14 cellular contexts compared by ENCODE assay signal in genomic region chr12:49413010-49413409, GRCh38. TPM values are rescaled to one million over a fixed set of nuclear protein-coding genes. Genes with fewer than 3 reads are reported as not detected.
DNase-seq lines count a peak whose midpoint lies in the region; ATAC-seq, FAIRE-seq and TF ChIP-seq lines count a peak whose summit lies in the region.
"Had no signal": no experiment of that assay in that cellular context is flagged by ENCODE, and none has a peak within 500 bp of the region (broad histone marks: within the 10 kb centered on the region; RNA-seq: fewer than 3 reads in every experiment).

No MANE protein-coding gene starts in this region.

- H3K4ac ChIP-seq in trophoblast cell (ENCODE audit: low read depth, low read length) = no peak overlapping the region

- no peak overlapping the region for H4K12ac ChIP-seq in trophoblast cell (ENCODE audit: low read depth, low read length)

- TF ChIP-seq POLR2A in GM12891 (IDR thresholded peaks at IDR 0.05; ENCODE audit: low read depth, low read length) = no peak

- H4K8ac ChIP-seq in trophoblast cell (ENCODE audit: low read depth, low read length) = no peak overlapping the region

- H2AFZ ChIP-seq in GM23248 (no peak overlapping the region), trophoblast cell (ENCODE audit: insufficient read depth, low read length, poor library complexity) (no peak overlapping the region)

- DNase-seq in GM23248 = peak; percentile 26
- no peak for DNase-seq in RWPE2 (ENCODE audit: low spot score)
- DNase-seq in trophoblast cell = peak; percentile 61 to 74
- no peak for DNase-seq in pons (ENCODE audit: low spot score)
- no peak for DNase-seq in GM12891 (ENCODE audit: insufficient read length, low spot score)
- no peak for DNase-seq in activated naive CD4-positive, alpha-beta T cell treated with anti-CD3 and anti-CD28 coated beads, Interleukin-2, amount 50 U/mL, for 16 hours
- DNase-seq: CD8-positive, alpha-beta T cell; DND-41; H7; NCI-H1105 treated with DMSO at 0.1 percent for 48 hours; NCI-H187; SJCRH30 had no signal

- H3K79me2 ChIP-seq in GM23248 (ENCODE audit: insufficient read depth) (peaks cover 24% of the 10 kb centered on the region; the same call in 1 of the 2 replicates), trophoblast cell (ENCODE audit: control insufficient read depth, insufficient read depth, low read length, poor library complexity) (no peaks in the 10 kb centered on the region)

- no peaks in the 10 kb centered on the region for H3K9me3 ChIP-seq in GM23248 (ENCODE audit: low read depth)
- H3K9me3 ChIP-seq in RWPE2 (ENCODE audit: severe bottlenecking) = no peaks in the 10 kb centered on the region
- no peaks in the 10 kb centered on the region for H3K9me3 ChIP-seq in trophoblast cell (ENCODE audit: insufficient read depth, low read depth, low read length)
- H3K9me3 ChIP-seq: SJCRH30 had no signal

- no peak overlapping the region for H3K23ac ChIP-seq in trophoblast cell (ENCODE audit: low read length)

- H2BK120ac ChIP-seq in trophoblast cell (ENCODE audit: insufficient read depth, low read length, poor library complexity) = no peak overlapping the region

- no peak overlapping the region for H2BK12ac ChIP-seq in trophoblast cell (ENCODE audit: low read length)

- peak; percentile 57; the same call in 2 of the 3 replicates for ATAC-seq in RWPE2 (ENCODE audit: low read depth)
- ATAC-seq in esophagus mucosa = peak; percentile 17
- ATAC-seq: CD8-positive, alpha-beta T cell had no signal

- no peak overlapping the region for H2BK5ac ChIP-seq in trophoblast cell (ENCODE audit: low read depth, low read length, poor library complexity)

- in situ Hi-C loops in GM23248 (cut with MboI) = no loop called here

- H3K27ac ChIP-seq in GM23248 (no peak overlapping the region), RWPE2 (ENCODE audit: poor library complexity, severe bottlenecking) (no peak overlapping the region), trophoblast cell (ENCODE audit: low read depth, low read length) (no peak overlapping the region)
- H3K27ac ChIP-seq: SJCRH30 had no signal

- H3F3A ChIP-seq in GM23248 (ENCODE audit: insufficient read depth) = no peaks in the 10 kb centered on the region

- FAIRE-seq in GM12891 (lab: Jason Lieb, UNC) = no peak
- FAIRE-seq: RCC 7860 had no signal

- TF ChIP-seq CTCF in RWPE2 (IDR thresholded peaks at IDR 0.05; ENCODE audit: poor library complexity, severe bottlenecking) = no peak

- no peak overlapping the region for H2AK5ac ChIP-seq in trophoblast cell (ENCODE audit: low read length)

- no peak overlapping the region for H3K18ac ChIP-seq in trophoblast cell (ENCODE audit: low read length)

- H3K9me2 ChIP-seq in GM23248 (ENCODE audit: insufficient read depth) = no peaks in the 10 kb centered on the region

- H3K4me1 ChIP-seq in GM23248 (ENCODE audit: insufficient read depth) (0 out of 2 replicates have a peak, but pooled peaks cover 3% of the 10 kb centered on the region), RWPE2 (ENCODE audit: insufficient read depth, poor library complexity, severe bottlenecking) (peaks cover 12% of the 10 kb centered on the region), trophoblast cell (ENCODE audit: control insufficient read depth in 1 of 2, insufficient read depth in 2 of 2, low read length in 2 of 2) (peaks cover 3 to 4% of the 10 kb centered on the region in 2 experiments)

- no peaks in the 10 kb centered on the region for H3K27me3 ChIP-seq in GM23248 (replicated peaks; ENCODE audit: insufficient read depth)
- no peaks in the 10 kb centered on the region for H3K27me3 ChIP-seq in RWPE2 (ENCODE audit: insufficient read depth, poor library complexity, severe bottlenecking)
- no peaks in the 10 kb centered on the region for H3K27me3 ChIP-seq in trophoblast cell (ENCODE audit: insufficient read depth, low read length)
- H3K27me3 ChIP-seq: SJCRH30 had no signal

- no peak overlapping the region for H4K91ac ChIP-seq in trophoblast cell (ENCODE audit: low read depth, low read length)

- H3K79me1 ChIP-seq in trophoblast cell (ENCODE audit: low read length) = no peaks in the 10 kb centered on the region

- no peaks in the 10 kb centered on the region for H3K36me3 ChIP-seq in GM23248 (ENCODE audit: low read depth)
- H3K36me3 ChIP-seq in RWPE2 (ENCODE audit: low read depth) = no peaks in the 10 kb centered on the region; the same call in 1 of the 2 replicates
- H3K36me3 ChIP-seq in trophoblast cell (ENCODE audit: control insufficient read depth in 1 of 2, insufficient read depth in 2 of 2, low read length in 2 of 2) = no peaks in the 10 kb centered on the region

- WGBS in GM23248 (ENCODE audit: low coverage in 1 of 2, low lambda C conversion rate in 2 of 2, missing lambda C conversion rate in 2 of 2), 2 experiments = 72 to 76% methylated on average over 6 of the region's 6 CpGs
- no CpG with 5 or more reads among the region's 6 CpGs for WGBS in trophoblast cell (ENCODE audit: extremely low coverage, insufficient coverage, insufficient read length)

- no peak overlapping the region for H3K14ac ChIP-seq in trophoblast cell (ENCODE audit: low read length)

- H3K4me2 ChIP-seq in GM23248 (ENCODE audit: unreplicated experiment) (no peak overlapping the region), trophoblast cell (ENCODE audit: low read length) (no peak overlapping the region)

- H4K20me1 ChIP-seq in GM23248 (ENCODE audit: insufficient read depth) = no peaks in the 10 kb centered on the region

- no peak overlapping the region for H3K4me3 ChIP-seq in GM23248
- no peak overlapping the region for H3K4me3 ChIP-seq in RWPE2 (ENCODE audit: severe bottlenecking)
- no peak overlapping the region for H3K4me3 ChIP-seq in trophoblast cell (ENCODE audit: low read depth, low read length)
- H3K4me3 ChIP-seq: SJCRH30 had no signal

- H3K9ac ChIP-seq in GM23248 (no peak overlapping the region), trophoblast cell (ENCODE audit: low read length) (no peak overlapping the region)

TF ChIP-seq in GM12891, 5 proteins besides CTCF, POLR2A, EP300 and RAD21:
- TF ChIP-seq POU2F2 (IDR thresholded peaks at IDR 0.05; ENCODE audit: low read depth, low read length) (no peak), POLR2AphosphoS5 (IDR thresholded peaks at IDR 0.05; ENCODE audit: low read depth, low read length) (no peak), PAX5 (IDR thresholded peaks at IDR 0.05; ENCODE audit: insufficient read depth, low read length, severe bottlenecking) (no peak), SPI1 (IDR thresholded peaks at IDR 0.05; ENCODE audit: low read depth, low read length) (no peak), TAF1 (IDR thresholded peaks at IDR 0.05; ENCODE audit: low read depth, low read length) (no peak)

RNA-seq across cellular contexts. Expression of gene SPATS2, which starts 45.7 kb away (rescaled TPM):
- total RNA-seq in GM23248 (2014; rRNA removed; shearing (Covaris generic)) = 13.7 and 25.0 TPM in 2 replicates
- polyA plus RNA-seq in GM23248 (2016; fragmentation: Nextera tagmentation; extraction: Ambion mirVana) = 22.3 and 22.4 TPM in 2 replicates
- 12.4 TPM for total RNA-seq in esophagus mucosa
- polyA plus RNA-seq in trophoblast cell (2013) = 32.4 and 34.0 TPM in 2 replicates
- polyA plus RNA-seq in GM12891 (2012; ENCODE audit: low read depth, missing spikeins) = 21.3 TPM

Comparison
In these comparisons a context has a peak if more than half of its experiments do, and no peak if none do; other contexts are left out.
1. DNase-seq: peak in GM23248 (single experiment) and trophoblast cell (2 of 2); none in RWPE2 (single experiment), pons (single experiment), GM12891 (single experiment) and activated naive CD4-positive, alpha-beta T cell treated with anti-CD3 and anti-CD28 coated beads, Interleukin-2, amount 50 U/mL, for 16 hours (single experiment).